In genomic region chr17:41740506-41740905, GRCh38 we compare ENCODE assay signal across 1 cellular context.
TF ChIP-seq lines count a peak whose summit lies in the region.

No MANE protein-coding gene starts in this region.

TF ChIP-seq in HepG2, 621 proteins besides CTCF, POLR2A, EP300 and RAD21:
- TF ChIP-seq, protein P1, sequence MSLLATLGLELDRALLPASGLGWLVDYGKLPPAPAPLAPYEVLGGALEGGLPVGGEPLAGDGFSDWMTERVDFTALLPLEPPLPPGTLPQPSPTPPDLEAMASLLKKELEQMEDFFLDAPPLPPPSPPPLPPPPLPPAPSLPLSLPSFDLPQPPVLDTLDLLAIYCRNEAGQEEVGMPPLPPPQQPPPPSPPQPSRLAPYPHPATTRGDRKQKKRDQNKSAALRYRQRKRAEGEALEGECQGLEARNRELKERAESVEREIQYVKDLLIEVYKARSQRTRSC (CRISPR knock-in tag; IDR thresholded peaks at IDR 0.05; ENCODE audit: low read depth), result no peak
- TF ChIP-seq ZNF777 (CRISPR knock-in tag; IDR thresholded peaks at IDR 0.05) (no peak), ZNF224 (CRISPR knock-in tag; IDR thresholded peaks at IDR 0.05) (no peak), ZMYM3 (CRISPR knock-in tag; IDR thresholded peaks at IDR 0.05) (peak; percentile 41; the same call in 1 of the 2 replicates), ZNF335 (CRISPR knock-in tag; IDR thresholded peaks at IDR 0.05) (no peak), PLSCR1 (CRISPR knock-in tag; IDR thresholded peaks at IDR 0.05; ENCODE audit: borderline replicate concordance) (no peak), USF2 (IDR thresholded peaks at IDR 0.05; ENCODE audit: low read depth, low read length) (no peak), USF2 (CRISPR knock-in tag; IDR thresholded peaks at IDR 0.05; ENCODE audit: borderline replicate concordance) (no peak), ZNF768 (CRISPR knock-in tag; IDR thresholded peaks at IDR 0.05) (peak; percentile 95), SNRNP70 (IDR thresholded peaks at IDR 0.05; ENCODE audit: low read depth, low read length) (no peak), KDM5A (IDR thresholded peaks at IDR 0.05; ENCODE audit: borderline replicate concordance, low read length) (no peak), RBFOX2 (IDR thresholded peaks at IDR 0.05; ENCODE audit: low read depth, low read length) (no peak), ZNF775 (CRISPR knock-in tag; IDR thresholded peaks at IDR 0.05; ENCODE audit: borderline replicate concordance) (no peak), PPARG (CRISPR knock-in tag; conservative IDR thresholded peaks at IDR 0.05) (no peak), HNRNPH1 (optimal IDR thresholded peaks at IDR 0.05; ENCODE audit: low read depth, low read length) (no peak), HMGA1 (CRISPR knock-in tag; conservative IDR thresholded peaks at IDR 0.05) (no peak)
- TF ChIP-seq, protein P2, sequence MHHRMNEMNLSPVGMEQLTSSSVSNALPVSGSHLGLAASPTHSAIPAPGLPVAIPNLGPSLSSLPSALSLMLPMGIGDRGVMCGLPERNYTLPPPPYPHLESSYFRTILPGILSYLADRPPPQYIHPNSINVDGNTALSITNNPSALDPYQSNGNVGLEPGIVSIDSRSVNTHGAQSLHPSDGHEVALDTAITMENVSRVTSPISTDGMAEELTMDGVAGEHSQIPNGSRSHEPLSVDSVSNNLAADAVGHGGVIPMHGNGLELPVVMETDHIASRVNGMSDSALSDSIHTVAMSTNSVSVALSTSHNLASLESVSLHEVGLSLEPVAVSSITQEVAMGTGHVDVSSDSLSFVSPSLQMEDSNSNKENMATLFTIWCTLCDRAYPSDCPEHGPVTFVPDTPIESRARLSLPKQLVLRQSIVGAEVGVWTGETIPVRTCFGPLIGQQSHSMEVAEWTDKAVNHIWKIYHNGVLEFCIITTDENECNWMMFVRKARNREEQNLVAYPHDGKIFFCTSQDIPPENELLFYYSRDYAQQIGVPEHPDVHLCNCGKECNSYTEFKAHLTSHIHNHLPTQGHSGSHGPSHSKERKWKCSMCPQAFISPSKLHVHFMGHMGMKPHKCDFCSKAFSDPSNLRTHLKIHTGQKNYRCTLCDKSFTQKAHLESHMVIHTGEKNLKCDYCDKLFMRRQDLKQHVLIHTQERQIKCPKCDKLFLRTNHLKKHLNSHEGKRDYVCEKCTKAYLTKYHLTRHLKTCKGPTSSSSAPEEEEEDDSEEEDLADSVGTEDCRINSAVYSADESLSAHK (CRISPR knock-in tag; IDR thresholded peaks at IDR 0.05; ENCODE audit: borderline replicate concordance), result no peak
TF ChIP-seq in HepG2: peak in this region for 2.
